ENCODE assay signal across 1 cellular context in genomic region chr7:44045226-44046014, GRCh38.
TF ChIP-seq lines count a peak whose summit lies in the region.

No MANE protein-coding gene starts in this region.

TF ChIP-seq in SK-N-SH, 30 proteins besides CTCF, POLR2A, EP300 and RAD21 (continued from another document):
- TF ChIP-seq IRF3 (IDR thresholded peaks at IDR 0.05; ENCODE audit: low read depth, low read length), result no peak
- TF ChIP-seq FOSL2 (IDR thresholded peaks at IDR 0.05; ENCODE audit: borderline replicate concordance, low read depth), result no peak
- TF ChIP-seq EZH2phosphoT487 (IDR thresholded peaks at IDR 0.05; ENCODE audit: borderline replicate concordance, low read depth), result no peak
